In the genomic region with DNA sequence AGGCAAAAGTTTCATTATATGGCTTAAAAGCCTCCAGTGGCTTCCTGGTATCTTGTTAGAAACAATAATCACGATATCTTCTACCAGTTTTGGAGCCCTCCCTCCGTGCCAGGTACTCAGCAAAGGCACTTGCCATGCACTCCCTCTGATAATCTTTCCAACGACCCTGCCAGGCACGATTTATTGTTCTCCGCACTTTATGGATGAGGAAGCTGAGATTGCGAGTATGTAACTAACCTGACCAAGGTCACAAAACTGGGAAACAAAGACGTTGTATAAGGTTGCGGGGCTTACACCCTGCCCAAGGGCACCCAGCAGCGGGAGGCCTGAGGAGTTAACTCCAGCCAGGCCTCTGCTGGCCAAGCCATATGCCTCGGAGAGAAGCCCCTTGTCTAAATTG, we compare ENCODE assay signal across 27 cellular contexts.
"Had no signal": no experiment of that assay in that cellular context is flagged by ENCODE, and none has a peak within 500 bp of the region (broad histone marks: within the 10 kb centered on the region; RNA-seq: fewer than 3 reads in every experiment).

No MANE protein-coding gene starts in this region.

- H3K4me1 ChIP-seq: left ventricle myocardium inferior, pancreas, prostate gland, suprapubic skin, tibial artery, upper lobe of right lung had no signal

- DNase-seq: head of caudate nucleus; hippocampal formation; kidney glomerular epithelial cell; left cardiac atrium; left ventricle myocardium inferior; midbrain; naive thymus-derived CD8-positive, alpha-beta T cell; nucleus accumbens; pancreas; posterior cingulate gyrus; retina; right cardiac atrium; stimulated activated CD4-positive, alpha-beta T cell treated with anti-CD3 and anti-CD28 coated beads, Interleukin-12 subunit alpha, Interleukin-12 subunit beta, amount 100 ng/mL, for 4 hours; stimulated activated CD4-positive, alpha-beta T cell treated with anti-CD3 and anti-CD28 coated beads, Interleukin-15, amount 100 ng/mL, for 24 hours; stimulated activated CD4-positive, alpha-beta T cell treated with anti-CD3 and anti-CD28 coated beads, Interleukin-2, amount 100 ng/mL, for 24 hours; stimulated activated CD4-positive, alpha-beta T cell treated with anti-CD3 and anti-CD28 coated beads, Interleukin-4, amount 100 ng/mL, for 1 hour; stimulated activated naive B cell treated with anti-CD40 and anti-IgM and Interleukin-4, amounts not matched to agents 10 μg/mL and 1 μg/mL and 100 μg/mL, for 72 hours; stimulated activated naive CD8-positive, alpha-beta T cell treated with anti-CD3 and anti-CD28 coated beads, Interleukin-15, Interleukin-2, amounts not matched to agents 100 U/mL and 50 U/mL, for 24 hours; tibial artery; trophoblast cell; upper lobe of right lung had no signal

- ATAC-seq: left cardiac atrium; naive thymus-derived CD8-positive, alpha-beta T cell; pancreas; right cardiac atrium; sciatic nerve; stimulated activated naive B cell treated with anti-CD40 and anti-IgM and Interleukin-4, amounts not matched to agents 10 μg/mL and 1 μg/mL and 100 μg/mL, for 72 hours; stimulated activated naive CD8-positive, alpha-beta T cell treated with anti-CD3 and anti-CD28 coated beads, Interleukin-15, Interleukin-2, amounts not matched to agents 100 U/mL and 50 U/mL, for 24 hours; upper lobe of right lung had no signal

- H3K36me3 ChIP-seq: left ventricle myocardium inferior, pancreas, prostate gland, suprapubic skin, thoracic aorta, tibial artery, upper lobe of right lung had no signal

- H3K27ac ChIP-seq: left ventricle myocardium inferior, pancreas, prostate gland, skin epidermis, suprapubic skin, thoracic aorta, tibial artery, upper lobe of right lung had no signal

- H3K4me1 Mint-ChIP-seq: naive thymus-derived CD8-positive, alpha-beta T cell; stimulated activated naive B cell treated with anti-CD40 and anti-IgM and Interleukin-4, amounts not matched to agents 10 μg/mL and 1 μg/mL and 100 μg/mL, for 72 hours had no signal

- H3K4me3 Mint-ChIP-seq: naive thymus-derived CD8-positive, alpha-beta T cell; stimulated activated naive B cell treated with anti-CD40 and anti-IgM and Interleukin-4, amounts not matched to agents 10 μg/mL and 1 μg/mL and 100 μg/mL, for 72 hours had no signal

- H3K4me3 ChIP-seq: left ventricle myocardium inferior, lung, pancreas, prostate gland, skin epidermis, suprapubic skin, thoracic aorta, tibial artery, upper lobe of right lung had no signal

- H3K36me3 Mint-ChIP-seq: naive thymus-derived CD8-positive, alpha-beta T cell; stimulated activated naive B cell treated with anti-CD40 and anti-IgM and Interleukin-4, amounts not matched to agents 10 μg/mL and 1 μg/mL and 100 μg/mL, for 72 hours had no signal

- H3K9me3 ChIP-seq: left ventricle myocardium inferior, pancreas, prostate gland, suprapubic skin, thoracic aorta, tibial artery, upper lobe of right lung had no signal

- H3K27me3 ChIP-seq: pancreas, suprapubic skin, tibial artery, upper lobe of right lung had no signal

- H3K27ac Mint-ChIP-seq: naive thymus-derived CD8-positive, alpha-beta T cell; stimulated activated naive B cell treated with anti-CD40 and anti-IgM and Interleukin-4, amounts not matched to agents 10 μg/mL and 1 μg/mL and 100 μg/mL, for 72 hours had no signal
